18 cellular contexts compared by ENCODE assay signal in the genomic region with DNA sequence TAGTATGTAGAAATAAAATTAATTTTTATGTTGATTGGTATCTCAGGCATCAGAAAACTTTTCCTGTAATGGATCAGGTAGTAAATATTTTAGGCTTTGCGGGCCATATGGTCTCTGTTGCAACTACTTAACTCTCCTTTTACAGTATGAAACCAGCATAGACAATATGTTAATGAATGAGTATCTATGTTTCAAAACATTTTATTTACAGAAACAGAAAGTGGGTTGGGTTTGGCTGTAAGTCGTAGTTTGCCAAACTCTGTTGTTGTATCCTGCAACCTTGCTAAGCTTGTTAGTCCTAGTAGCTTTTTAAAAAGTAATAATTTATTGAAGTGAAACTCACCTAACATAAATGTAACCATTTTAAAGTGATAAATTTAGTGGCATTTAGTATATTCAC.
"Had no signal": no experiment of that assay in that cellular context is flagged by ENCODE, and none has a peak within 500 bp of the region (broad histone marks: within the 10 kb centered on the region; RNA-seq: fewer than 3 reads in every experiment).

No MANE protein-coding gene starts in this region.

- H3K27me3 Mint-ChIP-seq: activated CD4-positive, alpha-beta memory T cell treated with anti-CD3 and anti-CD28 coated beads, Interleukin-2, amount 10 ng/mL, durations not matched to agents 7 days and 5 days; activated naive CD4-positive, alpha-beta T cell treated with anti-CD3 and anti-CD28 coated beads, Interleukin-2, amount 50 U/mL, for 24 hours; activated T-cell treated with anti-CD3 and anti-CD28 coated beads, Interleukin-2, amount 50 U/mL, for 24 hours had no signal

- ATAC-seq: natural killer cell, upper lobe of right lung had no signal

- H3K9me3 ChIP-seq: adrenal gland, testis, upper lobe of right lung had no signal

- DNase-seq: activated CD4-positive, alpha-beta memory T cell treated with anti-CD3 and anti-CD28 coated beads, Interleukin-2, amount 10 ng/mL, durations not matched to agents 7 days and 5 days; activated CD4-positive, alpha-beta T cell treated with anti-CD3 and anti-CD28 coated beads for 4 hours; activated effector memory CD4-positive, alpha-beta T cell treated with Interleukin-2 at 50 U/mL for 16 hours; activated T-cell treated with anti-CD3 and anti-CD28 coated beads, Interleukin-2, amount 50 U/mL, for 24 hours; adrenal gland; dorsolateral prefrontal cortex; endodermal cell; head of caudate nucleus; immature natural killer cell; mesendoderm; natural killer cell; stimulated activated CD4-positive, alpha-beta T cell treated with anti-CD3 and anti-CD28 coated beads, Interleukin-12 subunit alpha, Interleukin-12 subunit beta, amount 100 ng/mL, for 4 hours; stimulated activated CD4-positive, alpha-beta T cell treated with anti-CD3 and anti-CD28 coated beads, Interleukin-2, amount 100 ng/mL, for 24 hours; stomach; testis; upper lobe of right lung had no signal

- H3K27ac Mint-ChIP-seq: activated CD4-positive, alpha-beta memory T cell treated with anti-CD3 and anti-CD28 coated beads, Interleukin-2, amount 10 ng/mL, durations not matched to agents 7 days and 5 days; activated naive CD4-positive, alpha-beta T cell treated with anti-CD3 and anti-CD28 coated beads, Interleukin-2, amount 50 U/mL, for 24 hours; activated T-cell treated with anti-CD3 and anti-CD28 coated beads, Interleukin-2, amount 50 U/mL, for 24 hours; endodermal cell; immature natural killer cell; natural killer cell had no signal

- H3K4me3 ChIP-seq: adrenal gland, cardiac muscle cell, dorsolateral prefrontal cortex, stomach, testis, upper lobe of right lung had no signal

- H3K27me3 ChIP-seq: adrenal gland, cardiac muscle cell, dorsolateral prefrontal cortex, stomach, testis, upper lobe of right lung had no signal

- H3K4me1 Mint-ChIP-seq: activated CD4-positive, alpha-beta memory T cell treated with anti-CD3 and anti-CD28 coated beads, Interleukin-2, amount 10 ng/mL, durations not matched to agents 7 days and 5 days; endodermal cell had no signal

- H3K36me3 ChIP-seq: adrenal gland, cardiac muscle cell, stomach, upper lobe of right lung had no signal

- H3K4me1 ChIP-seq: adrenal gland, stomach, testis, upper lobe of right lung had no signal

- H3K4me3 Mint-ChIP-seq: activated CD4-positive, alpha-beta memory T cell treated with anti-CD3 and anti-CD28 coated beads, Interleukin-2, amount 10 ng/mL, durations not matched to agents 7 days and 5 days; activated naive CD4-positive, alpha-beta T cell treated with anti-CD3 and anti-CD28 coated beads, Interleukin-2, amount 50 U/mL, for 24 hours; activated T-cell treated with anti-CD3 and anti-CD28 coated beads, Interleukin-2, amount 50 U/mL, for 24 hours; endodermal cell; immature natural killer cell; natural killer cell had no signal

- H3K27ac ChIP-seq: adrenal gland, cardiac muscle cell, dorsolateral prefrontal cortex, stomach, testis, upper lobe of right lung had no signal
